ENCODE assay signal across 10 cellular contexts in genomic region chr16:70160821-70161220, GRCh38.
"Had no signal": no experiment of that assay in that cellular context is flagged by ENCODE, and none has a peak within 500 bp of the region (broad histone marks: within the 10 kb centered on the region; RNA-seq: fewer than 3 reads in every experiment).

No MANE protein-coding gene starts in this region.

- H3K9me3 ChIP-seq: body of pancreas, thyroid gland, vagina had no signal

- H3K27ac Mint-ChIP-seq: activated CD8-positive, alpha-beta T cell treated with anti-CD3 and anti-CD28 coated beads, Interleukin-2, amount 10 ng/mL, durations not matched to agents 7 days and 5 days; activated naive CD4-positive, alpha-beta T cell treated with anti-CD3 and anti-CD28 coated beads, Interleukin-2, amount 50 U/mL, for 24 hours had no signal

- H3K4me3 Mint-ChIP-seq: activated CD8-positive, alpha-beta T cell treated with anti-CD3 and anti-CD28 coated beads, Interleukin-2, amount 10 ng/mL, durations not matched to agents 7 days and 5 days; activated naive CD4-positive, alpha-beta T cell treated with anti-CD3 and anti-CD28 coated beads, Interleukin-2, amount 50 U/mL, for 24 hours; T-cell had no signal

- H3K27me3 ChIP-seq: body of pancreas, foreskin keratinocyte, thyroid gland, vagina had no signal

- H3K4me1 ChIP-seq: body of pancreas, foreskin keratinocyte, parathyroid adenoma, thyroid gland, vagina had no signal

- H3K27me3 Mint-ChIP-seq: activated naive CD4-positive, alpha-beta T cell treated with anti-CD3 and anti-CD28 coated beads, Interleukin-2, amount 50 U/mL, for 24 hours; T-cell had no signal

- H3K9me3 Mint-ChIP-seq: activated naive CD4-positive, alpha-beta T cell treated with anti-CD3 and anti-CD28 coated beads, Interleukin-2, amount 50 U/mL, for 24 hours; T-cell had no signal

- H3K4me3 ChIP-seq: body of pancreas, skin epidermis, thyroid gland, vagina had no signal

- ATAC-seq: activated CD8-positive, alpha-beta T cell treated with anti-CD3 and anti-CD28 coated beads, Interleukin-2, amount 10 ng/mL, durations not matched to agents 7 days and 5 days; body of pancreas; foreskin keratinocyte; T-cell had no signal

- DNase-seq: activated CD8-positive, alpha-beta memory T cell treated with anti-CD3 and anti-CD28 coated beads, Interleukin-2, amount 50 U/mL, for 48 hours; activated CD8-positive, alpha-beta T cell treated with anti-CD3 and anti-CD28 coated beads, Interleukin-2, amount 10 ng/mL, durations not matched to agents 7 days and 5 days; body of pancreas; foreskin keratinocyte; thyroid gland had no signal
